29 cellular contexts compared by ENCODE assay signal in the genomic region with DNA sequence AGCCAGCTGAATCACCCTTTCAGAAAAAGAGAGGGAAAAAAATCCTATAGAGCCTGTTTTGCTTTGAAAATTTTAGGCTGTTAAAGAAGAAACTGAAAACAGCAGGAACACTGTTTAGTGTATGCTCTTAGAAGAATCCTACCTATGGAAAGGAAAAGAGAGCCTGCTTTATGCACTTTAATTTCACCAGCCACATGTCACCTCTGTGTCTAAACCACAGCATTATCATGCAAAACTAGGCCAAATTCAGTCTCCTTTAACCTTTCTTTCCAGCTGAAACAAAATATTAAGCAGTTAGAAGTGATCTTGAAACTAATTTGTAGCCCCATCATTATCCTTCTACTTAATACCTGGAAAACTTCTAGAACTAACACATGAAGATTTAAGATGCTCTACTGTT.
"Had no signal": no experiment of that assay in that cellular context is flagged by ENCODE, and none has a peak within 500 bp of the region (broad histone marks: within the 10 kb centered on the region; RNA-seq: fewer than 3 reads in every experiment).

No MANE protein-coding gene starts in this region.

- H3K4me3 ChIP-seq: esophagus muscularis mucosa, heart right ventricle, ovary, right lobe of liver, uterus had no signal

- ATAC-seq: activated CD4-positive, alpha-beta T cell treated with anti-CD3 and anti-CD28 coated beads for 36 hours; activated CD8-positive, alpha-beta memory T cell treated with anti-CD3 and anti-CD28 coated beads, Interleukin-2, amount 10 ng/mL, durations not matched to agents 7 days and 5 days; activated CD8-positive, alpha-beta T cell treated with anti-CD3 and anti-CD28 coated beads, Interleukin-2, amount 10 ng/mL, durations not matched to agents 7 days and 5 days; activated naive CD8-positive, alpha-beta T cell treated with anti-CD3 and anti-CD28 coated beads, Interleukin-2, amount 50 U/mL, for 24 hours; foreskin keratinocyte; heart right ventricle; right lobe of liver; stimulated activated memory B cell treated with anti-CD40 and anti-IgM and Interleukin-4, amounts not matched to agents 10 μg/mL and 1 μg/mL and 100 μg/mL, for 72 hours; stimulated activated naive CD8-positive, alpha-beta T cell treated with anti-CD3 and anti-CD28 coated beads, Interleukin-15, amount 100 ng/mL, for 72 hours had no signal

- H3K9me3 ChIP-seq: esophagus muscularis mucosa, heart right ventricle, ovary, right lobe of liver, uterus had no signal

- H3K36me3 Mint-ChIP-seq: activated CD8-positive, alpha-beta memory T cell treated with anti-CD3 and anti-CD28 coated beads, Interleukin-2, amount 10 ng/mL, durations not matched to agents 7 days and 5 days; activated naive CD4-positive, alpha-beta T cell treated with anti-CD3 and anti-CD28 coated beads, Interleukin-2, amount 50 U/mL, for 24 hours; naive B cell; stimulated activated memory B cell treated with anti-CD40 and anti-IgM and Interleukin-4, amounts not matched to agents 10 μg/mL and 1 μg/mL and 100 μg/mL, for 72 hours had no signal

- H3K4me3 Mint-ChIP-seq: activated CD4-positive, alpha-beta T cell treated with anti-CD3 and anti-CD28 coated beads for 36 hours; activated CD8-positive, alpha-beta memory T cell treated with anti-CD3 and anti-CD28 coated beads, Interleukin-2, amount 10 ng/mL, durations not matched to agents 7 days and 5 days; activated CD8-positive, alpha-beta T cell treated with anti-CD3 and anti-CD28 coated beads, Interleukin-2, amount 10 ng/mL, durations not matched to agents 7 days and 5 days; activated naive CD4-positive, alpha-beta T cell treated with anti-CD3 and anti-CD28 coated beads, Interleukin-2, amount 50 U/mL, for 24 hours; activated naive CD8-positive, alpha-beta T cell treated with anti-CD3 and anti-CD28 coated beads, Interleukin-2, amount 50 U/mL, for 24 hours; central memory CD8-positive, alpha-beta T cell; dendritic cell treated with granulocyte-macrophage colony-stimulating factor and Interleukin-4, amounts not matched to agents 40 ng/mL and 50 ng/mL, for 4 days; naive B cell; stimulated activated memory B cell treated with anti-CD40 and anti-IgM and Interleukin-4, amounts not matched to agents 10 μg/mL and 1 μg/mL and 100 μg/mL, for 72 hours; stimulated activated naive CD8-positive, alpha-beta T cell treated with anti-CD3 and anti-CD28 coated beads, Interleukin-15, amount 100 ng/mL, for 72 hours; T-helper 2 cell treated with Interferon-gamma antibody and Interleukin-4, amounts not matched to agents 5 μg/mL and 100 μg/mL, for 36 hours; type B pancreatic cell had no signal

- H3K27ac ChIP-seq: esophagus muscularis mucosa, foreskin keratinocyte, heart right ventricle, ovary, right lobe of liver, uterus had no signal

- H3K4me1 Mint-ChIP-seq: activated CD4-positive, alpha-beta T cell treated with anti-CD3 and anti-CD28 coated beads for 36 hours; activated CD8-positive, alpha-beta memory T cell treated with anti-CD3 and anti-CD28 coated beads, Interleukin-2, amount 10 ng/mL, durations not matched to agents 7 days and 5 days; activated naive CD4-positive, alpha-beta T cell treated with anti-CD3 and anti-CD28 coated beads, Interleukin-2, amount 50 U/mL, for 24 hours; activated naive CD8-positive, alpha-beta T cell treated with anti-CD3 and anti-CD28 coated beads, Interleukin-2, amount 50 U/mL, for 24 hours; central memory CD8-positive, alpha-beta T cell; stimulated activated memory B cell treated with anti-CD40 and anti-IgM and Interleukin-4, amounts not matched to agents 10 μg/mL and 1 μg/mL and 100 μg/mL, for 72 hours; stimulated activated naive CD8-positive, alpha-beta T cell treated with anti-CD3 and anti-CD28 coated beads, Interleukin-15, amount 100 ng/mL, for 72 hours had no signal

- DNase-seq: activated CD4-positive, alpha-beta T cell treated with anti-CD3 and anti-CD28 coated beads for 36 hours; activated CD4-positive, CD25-positive, alpha-beta regulatory T cell; activated CD8-positive, alpha-beta memory T cell treated with anti-CD3 and anti-CD28 coated beads, Interleukin-2, amount 10 ng/mL, durations not matched to agents 7 days and 5 days; activated CD8-positive, alpha-beta T cell treated with anti-CD3 and anti-CD28 coated beads, Interleukin-2, amount 10 ng/mL, durations not matched to agents 7 days and 5 days; activated naive CD8-positive, alpha-beta T cell treated with anti-CD3 and anti-CD28 coated beads, Interleukin-2, amount 50 U/mL, for 24 hours; activated T-cell treated with anti-CD3 and anti-CD28 coated beads, Interleukin-2, amount 50 U/mL, for 48 hours; amygdala; foreskin keratinocyte; heart right ventricle; islet precursor cell; mammary epithelial cell; naive B cell; ovary; right lobe of liver; stimulated activated CD4-positive, alpha-beta T cell treated with anti-CD3 and anti-CD28 coated beads, Interleukin-12 subunit alpha, Interleukin-12 subunit beta, amount 100 ng/mL, for 4 hours; stimulated activated CD4-positive, alpha-beta T cell treated with anti-CD3 and anti-CD28 coated beads, Interleukin-4, amount 100 ng/mL, for 24 hours; stimulated activated naive CD8-positive, alpha-beta T cell treated with anti-CD3 and anti-CD28 coated beads, Interleukin-15, amount 100 ng/mL, for 72 hours; substantia nigra; T-helper 1 cell; uterus had no signal

- H3K9me3 Mint-ChIP-seq: activated naive CD4-positive, alpha-beta T cell treated with anti-CD3 and anti-CD28 coated beads, Interleukin-2, amount 50 U/mL, for 24 hours; activated naive CD8-positive, alpha-beta T cell treated with anti-CD3 and anti-CD28 coated beads, Interleukin-2, amount 50 U/mL, for 24 hours; activated T-helper 2 cell treated with anti-CD3 and anti-CD28 coated beads, Interferon-gamma antibody, Interleukin-2, Interleukin-4, amounts not matched to agents 10 μg/mL and 5 μg/mL and 100 μg/mL, durations not matched to agents 14 hours and 24 hours and 36 hours; central memory CD8-positive, alpha-beta T cell; dendritic cell treated with granulocyte-macrophage colony-stimulating factor and Interleukin-4, amounts not matched to agents 40 ng/mL and 50 ng/mL, for 4 days; naive B cell; stimulated activated memory B cell treated with anti-CD40 and anti-IgM and Interleukin-4, amounts not matched to agents 10 μg/mL and 1 μg/mL and 100 μg/mL, for 72 hours; stimulated activated naive CD8-positive, alpha-beta T cell treated with anti-CD3 and anti-CD28 coated beads, Interleukin-15, amount 100 ng/mL, for 72 hours; T-helper 2 cell treated with Interferon-gamma antibody and Interleukin-4, amounts not matched to agents 5 μg/mL and 100 μg/mL, for 36 hours; type B pancreatic cell had no signal

- H3K36me3 ChIP-seq: esophagus muscularis mucosa, ovary, right lobe of liver, uterus had no signal

- H3K27ac Mint-ChIP-seq: activated CD4-positive, alpha-beta T cell treated with anti-CD3 and anti-CD28 coated beads for 36 hours; activated CD8-positive, alpha-beta memory T cell treated with anti-CD3 and anti-CD28 coated beads, Interleukin-2, amount 10 ng/mL, durations not matched to agents 7 days and 5 days; activated CD8-positive, alpha-beta T cell treated with anti-CD3 and anti-CD28 coated beads, Interleukin-2, amount 10 ng/mL, durations not matched to agents 7 days and 5 days; activated naive CD4-positive, alpha-beta T cell treated with anti-CD3 and anti-CD28 coated beads, Interleukin-2, amount 50 U/mL, for 24 hours; activated naive CD8-positive, alpha-beta T cell treated with anti-CD3 and anti-CD28 coated beads, Interleukin-2, amount 50 U/mL, for 24 hours; activated T-helper 2 cell treated with anti-CD3 and anti-CD28 coated beads, Interferon-gamma antibody, Interleukin-2, Interleukin-4, amounts not matched to agents 10 μg/mL and 5 μg/mL and 100 μg/mL, durations not matched to agents 14 hours and 24 hours and 36 hours; dendritic cell treated with granulocyte-macrophage colony-stimulating factor and Interleukin-4, amounts not matched to agents 40 ng/mL and 50 ng/mL, for 4 days; naive B cell; stimulated activated memory B cell treated with anti-CD40 and anti-IgM and Interleukin-4, amounts not matched to agents 10 μg/mL and 1 μg/mL and 100 μg/mL, for 72 hours; stimulated activated naive CD8-positive, alpha-beta T cell treated with anti-CD3 and anti-CD28 coated beads, Interleukin-15, amount 100 ng/mL, for 72 hours; T-helper 2 cell treated with Interferon-gamma antibody and Interleukin-4, amounts not matched to agents 5 μg/mL and 100 μg/mL, for 36 hours; type B pancreatic cell had no signal

- H3K27me3 Mint-ChIP-seq: activated CD4-positive, alpha-beta T cell treated with anti-CD3 and anti-CD28 coated beads for 36 hours; activated CD8-positive, alpha-beta memory T cell treated with anti-CD3 and anti-CD28 coated beads, Interleukin-2, amount 10 ng/mL, durations not matched to agents 7 days and 5 days; activated naive CD4-positive, alpha-beta T cell treated with anti-CD3 and anti-CD28 coated beads, Interleukin-2, amount 50 U/mL, for 24 hours; activated naive CD8-positive, alpha-beta T cell treated with anti-CD3 and anti-CD28 coated beads, Interleukin-2, amount 50 U/mL, for 24 hours; central memory CD8-positive, alpha-beta T cell; dendritic cell treated with granulocyte-macrophage colony-stimulating factor and Interleukin-4, amounts not matched to agents 40 ng/mL and 50 ng/mL, for 4 days; naive B cell; progenitor cell of endocrine pancreas; stimulated activated memory B cell treated with anti-CD40 and anti-IgM and Interleukin-4, amounts not matched to agents 10 μg/mL and 1 μg/mL and 100 μg/mL, for 72 hours; stimulated activated naive CD8-positive, alpha-beta T cell treated with anti-CD3 and anti-CD28 coated beads, Interleukin-15, amount 100 ng/mL, for 72 hours; type B pancreatic cell had no signal

- H3K27me3 ChIP-seq: esophagus muscularis mucosa, foreskin keratinocyte, heart right ventricle, ovary, right lobe of liver, uterus had no signal

- H3K4me1 ChIP-seq: esophagus muscularis mucosa, foreskin keratinocyte, heart right ventricle, right lobe of liver, uterus had no signal
